In the genomic region with DNA sequence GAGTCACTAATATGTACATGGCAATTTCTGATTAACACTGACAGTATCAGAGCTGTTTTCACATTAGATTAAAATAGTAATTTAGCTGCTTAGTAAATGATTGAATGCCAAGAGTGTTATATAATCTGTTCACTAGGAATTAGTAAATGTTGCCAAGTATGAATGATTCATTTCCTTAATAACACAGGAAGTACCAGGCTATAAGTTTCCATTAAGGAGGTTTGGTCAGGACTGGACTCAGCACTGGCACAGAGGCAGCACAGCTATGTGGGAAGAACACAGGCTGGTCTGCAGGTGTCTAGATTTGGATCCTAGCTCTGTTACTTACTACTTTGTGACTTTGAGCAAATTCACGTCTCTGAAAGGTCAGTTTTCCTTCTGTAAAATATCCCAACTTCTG, we compare ENCODE assay signal across 21 cellular contexts.
DNase-seq lines count a peak whose midpoint lies in the region; TF ChIP-seq lines count a peak whose summit lies in the region.
"Had no signal": no experiment of that assay in that cellular context is flagged by ENCODE, and none has a peak within 500 bp of the region (broad histone marks: within the 10 kb centered on the region; RNA-seq: fewer than 3 reads in every experiment).

No MANE protein-coding gene starts in this region.

- H3K36me3 ChIP-seq in MG63 = no peaks in the 10 kb centered on the region
- H3K36me3 ChIP-seq in ascending aorta = no peaks in the 10 kb centered on the region
- H3K36me3 ChIP-seq in stomach = no peaks in the 10 kb centered on the region
- no peaks in the 10 kb centered on the region for H3K36me3 ChIP-seq in smooth muscle cell (ENCODE audit: low read depth)
- H3K36me3 ChIP-seq: neutrophil, thyroid gland had no signal

- intact Hi-C loops in ascending aorta (cut with DNase I) (no loop called here), stomach (cut with DNase I; ENCODE audit: low total_unique reads) (no loop called here)

- no peaks in the 10 kb centered on the region for H4K20me1 ChIP-seq in smooth muscle cell (ENCODE audit: low read depth)

- TF ChIP-seq CTCF in ascending aorta (IDR thresholded peaks at IDR 0.05) = no peak
- no peak for TF ChIP-seq CTCF in stomach (IDR thresholded peaks at IDR 0.05)
- TF ChIP-seq CTCF in smooth muscle cell (IDR thresholded peaks at IDR 0.05; ENCODE audit: borderline replicate concordance, insufficient read depth, poor library complexity, severe bottlenecking) = no peak

- no peak for TF ChIP-seq POLR2A in stomach (IDR thresholded peaks at IDR 0.05)

- 30 to 62% (median 53%) methylated on average over 1 of the region's 1 CpG for WGBS in stomach, 5 donors
- 88% methylated on average over 1 of the region's 1 CpG for WGBS in smooth muscle cell (ENCODE audit: low lambda C conversion rate)

- H3K4me1 ChIP-seq in ascending aorta (no peaks in the 10 kb centered on the region), stomach (peaks cover 0 to 4% (median 0%) of the 10 kb centered on the region in 4 donors), smooth muscle cell (ENCODE audit: low read depth) (no peaks in the 10 kb centered on the region)
- H3K4me1 ChIP-seq: thyroid gland had no signal

- no peaks in the 10 kb centered on the region for H3F3A ChIP-seq in smooth muscle cell (ENCODE audit: low read depth)

- no peaks in the 10 kb centered on the region for H3K79me2 ChIP-seq in smooth muscle cell (ENCODE audit: low read depth)

- H3K4me3 ChIP-seq in MG63 = no peak overlapping the region
- peak overlapping the region; percentile 24 to 55 for H3K4me3 ChIP-seq in ascending aorta
- no peak overlapping the region for H3K4me3 ChIP-seq in stomach
- no peak overlapping the region for H3K4me3 ChIP-seq in smooth muscle cell
- H3K4me3 ChIP-seq: thyroid gland had no signal

- TF ChIP-seq EP300 in stomach (IDR thresholded peaks at IDR 0.05) = no peak

- peak overlapping the region in 1 of 2 donors; percentile 37 for H3K27ac ChIP-seq in ascending aorta
- H3K27ac ChIP-seq in stomach = no peak overlapping the region
- no peak overlapping the region for H3K27ac ChIP-seq in smooth muscle cell (ENCODE audit: low read depth)
- H3K27ac ChIP-seq: KMS-11, neutrophil, thyroid gland had no signal

- no peaks in the 10 kb centered on the region for H3K27me3 ChIP-seq in MG63
- H3K27me3 ChIP-seq in ascending aorta = no peaks in the 10 kb centered on the region
- no peaks in the 10 kb centered on the region for H3K27me3 ChIP-seq in stomach
- no peaks in the 10 kb centered on the region for H3K27me3 ChIP-seq in smooth muscle cell (ENCODE audit: low read depth)
- H3K27me3 ChIP-seq: neutrophil, thyroid gland had no signal

- no peak overlapping the region for H2AFZ ChIP-seq in smooth muscle cell (ENCODE audit: low read depth)

- DNase-seq in MG63 (peak; percentile 21), ascending aorta (ENCODE audit: low spot score in 2 of 2) (peak in 1 of 2 donors; percentile 70), foreskin melanocyte (peak; percentile 19), stomach (peak; percentile 25), amniotic stem cell (lab: John Stamatoyannopoulos, UW) (no peak), smooth muscle cell (lab: John Stamatoyannopoulos, UW; ENCODE audit: unreplicated experiment) (no peak), NCI-H1092 treated with DMSO at 0.1 percent for 48 hours (lab: John Stamatoyannopoulos, UW) (no peak)
- DNase-seq: activated B cell treated with CpG ODN at 0.5 μM for 24 hours; activated CD4-positive, alpha-beta memory T cell treated with anti-CD3 and anti-CD28 coated beads, Interleukin-2, amount 10 ng/mL, durations not matched to agents 7 days and 5 days; activated naive CD4-positive, alpha-beta T cell treated with anti-CD3 and anti-CD28 coated beads for 36 hours; activated T-cell treated with anti-CD3 and anti-CD28 coated beads, Interleukin-2, amount 50 U/mL, for 1 hour; anterior cingulate cortex; erythroblast; HFFc6; NCI-H1105; NCI-H524; right cardiac atrium; Right ventricle myocardium superior; thyroid gland had no signal

- no peaks in the 10 kb centered on the region for H3K9me3 ChIP-seq in MG63
- H3K9me3 ChIP-seq in ascending aorta = no peaks in the 10 kb centered on the region
- H3K9me3 ChIP-seq in stomach = no peaks in the 10 kb centered on the region
- no peaks in the 10 kb centered on the region for H3K9me3 ChIP-seq in smooth muscle cell (replicated peaks; ENCODE audit: low read depth)
- H3K9me3 ChIP-seq: neutrophil, thyroid gland had no signal

- no peak overlapping the region for H3K9ac ChIP-seq in smooth muscle cell (ENCODE audit: low read depth)
- H3K9ac ChIP-seq: KMS-11 had no signal

- no peak overlapping the region for H3K4me2 ChIP-seq in smooth muscle cell
- H3K4me2 ChIP-seq: KMS-11 had no signal

Comparison
In these comparisons a context has a peak if more than half of its experiments do, and no peak if none do; other contexts are left out.
1. DNase-seq: peak in MG63 (single experiment), foreskin melanocyte (single experiment) and stomach (single experiment); none in amniotic stem cell (single experiment), smooth muscle cell (single experiment) and NCI-H1092 treated with DMSO at 0.1 percent for 48 hours (single experiment).
2. H3K4me3 ChIP-seq: peak in ascending aorta (2 of 2); none in MG63 (single experiment), stomach (0 of 4) and smooth muscle cell (single experiment).